2 cellular contexts compared by ENCODE assay signal in the genomic region with DNA sequence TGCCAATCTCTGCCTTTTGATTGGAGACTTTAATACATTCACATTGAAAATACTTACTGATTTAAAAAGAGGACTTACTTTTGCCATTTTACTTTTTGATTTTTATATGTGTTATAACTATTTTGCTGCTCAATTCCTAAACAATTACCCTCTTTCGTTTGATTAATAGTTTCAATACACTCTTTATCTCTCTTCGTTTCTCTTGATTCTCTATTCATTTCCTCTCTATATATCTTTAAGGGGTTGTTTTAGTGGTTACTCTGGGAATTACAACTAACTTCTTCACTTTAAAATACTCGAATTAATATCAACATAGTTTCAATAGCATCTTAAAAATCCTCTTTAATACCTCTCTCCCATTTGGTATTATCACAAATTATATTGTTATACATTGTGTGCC.
TF ChIP-seq lines count a peak whose summit lies in the region.

No MANE protein-coding gene starts in this region.

TF ChIP-seq in SK-N-SH, 30 proteins besides CTCF, POLR2A, EP300 and RAD21 (continued from another document):
- TF ChIP-seq, protein P1, sequence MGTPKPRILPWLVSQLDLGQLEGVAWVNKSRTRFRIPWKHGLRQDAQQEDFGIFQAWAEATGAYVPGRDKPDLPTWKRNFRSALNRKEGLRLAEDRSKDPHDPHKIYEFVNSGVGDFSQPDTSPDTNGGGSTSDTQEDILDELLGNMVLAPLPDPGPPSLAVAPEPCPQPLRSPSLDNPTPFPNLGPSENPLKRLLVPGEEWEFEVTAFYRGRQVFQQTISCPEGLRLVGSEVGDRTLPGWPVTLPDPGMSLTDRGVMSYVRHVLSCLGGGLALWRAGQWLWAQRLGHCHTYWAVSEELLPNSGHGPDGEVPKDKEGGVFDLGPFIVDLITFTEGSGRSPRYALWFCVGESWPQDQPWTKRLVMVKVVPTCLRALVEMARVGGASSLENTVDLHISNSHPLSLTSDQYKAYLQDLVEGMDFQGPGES (IDR thresholded peaks at IDR 0.05; ENCODE audit: low read depth, low read length), result no peak
- TF ChIP-seq SIN3A (IDR thresholded peaks at IDR 0.05; ENCODE audit: borderline replicate concordance, low read depth, low read length) (no peak), TEAD4 (IDR thresholded peaks at IDR 0.05; ENCODE audit: borderline replicate concordance, insufficient read depth) (no peak), MAX (IDR thresholded peaks at IDR 0.05; ENCODE audit: low read depth) (no peak), PBX3 (IDR thresholded peaks at IDR 0.05) (no peak), CHD2 (IDR thresholded peaks at IDR 0.05; ENCODE audit: low read length, partially characterized antibody) (no peak)
- TF ChIP-seq, protein P2, sequence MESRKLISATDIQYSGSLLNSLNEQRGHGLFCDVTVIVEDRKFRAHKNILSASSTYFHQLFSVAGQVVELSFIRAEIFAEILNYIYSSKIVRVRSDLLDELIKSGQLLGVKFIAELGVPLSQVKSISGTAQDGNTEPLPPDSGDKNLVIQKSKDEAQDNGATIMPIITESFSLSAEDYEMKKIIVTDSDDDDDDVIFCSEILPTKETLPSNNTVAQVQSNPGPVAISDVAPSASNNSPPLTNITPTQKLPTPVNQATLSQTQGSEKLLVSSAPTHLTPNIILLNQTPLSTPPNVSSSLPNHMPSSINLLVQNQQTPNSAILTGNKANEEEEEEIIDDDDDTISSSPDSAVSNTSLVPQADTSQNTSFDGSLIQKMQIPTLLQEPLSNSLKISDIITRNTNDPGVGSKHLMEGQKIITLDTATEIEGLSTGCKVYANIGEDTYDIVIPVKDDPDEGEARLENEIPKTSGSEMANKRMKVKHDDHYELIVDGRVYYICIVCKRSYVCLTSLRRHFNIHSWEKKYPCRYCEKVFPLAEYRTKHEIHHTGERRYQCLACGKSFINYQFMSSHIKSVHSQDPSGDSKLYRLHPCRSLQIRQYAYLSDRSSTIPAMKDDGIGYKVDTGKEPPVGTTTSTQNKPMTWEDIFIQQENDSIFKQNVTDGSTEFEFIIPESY (IDR thresholded peaks at IDR 0.05; ENCODE audit: borderline replicate concordance, low read depth), result no peak
- TF ChIP-seq, protein P3, sequence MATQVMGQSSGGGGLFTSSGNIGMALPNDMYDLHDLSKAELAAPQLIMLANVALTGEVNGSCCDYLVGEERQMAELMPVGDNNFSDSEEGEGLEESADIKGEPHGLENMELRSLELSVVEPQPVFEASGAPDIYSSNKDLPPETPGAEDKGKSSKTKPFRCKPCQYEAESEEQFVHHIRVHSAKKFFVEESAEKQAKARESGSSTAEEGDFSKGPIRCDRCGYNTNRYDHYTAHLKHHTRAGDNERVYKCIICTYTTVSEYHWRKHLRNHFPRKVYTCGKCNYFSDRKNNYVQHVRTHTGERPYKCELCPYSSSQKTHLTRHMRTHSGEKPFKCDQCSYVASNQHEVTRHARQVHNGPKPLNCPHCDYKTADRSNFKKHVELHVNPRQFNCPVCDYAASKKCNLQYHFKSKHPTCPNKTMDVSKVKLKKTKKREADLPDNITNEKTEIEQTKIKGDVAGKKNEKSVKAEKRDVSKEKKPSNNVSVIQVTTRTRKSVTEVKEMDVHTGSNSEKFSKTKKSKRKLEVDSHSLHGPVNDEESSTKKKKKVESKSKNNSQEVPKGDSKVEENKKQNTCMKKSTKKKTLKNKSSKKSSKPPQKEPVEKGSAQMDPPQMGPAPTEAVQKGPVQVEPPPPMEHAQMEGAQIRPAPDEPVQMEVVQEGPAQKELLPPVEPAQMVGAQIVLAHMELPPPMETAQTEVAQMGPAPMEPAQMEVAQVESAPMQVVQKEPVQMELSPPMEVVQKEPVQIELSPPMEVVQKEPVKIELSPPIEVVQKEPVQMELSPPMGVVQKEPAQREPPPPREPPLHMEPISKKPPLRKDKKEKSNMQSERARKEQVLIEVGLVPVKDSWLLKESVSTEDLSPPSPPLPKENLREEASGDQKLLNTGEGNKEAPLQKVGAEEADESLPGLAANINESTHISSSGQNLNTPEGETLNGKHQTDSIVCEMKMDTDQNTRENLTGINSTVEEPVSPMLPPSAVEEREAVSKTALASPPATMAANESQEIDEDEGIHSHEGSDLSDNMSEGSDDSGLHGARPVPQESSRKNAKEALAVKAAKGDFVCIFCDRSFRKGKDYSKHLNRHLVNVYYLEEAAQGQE (IDR thresholded peaks at IDR 0.05; ENCODE audit: low read depth, low read length), result no peak

TF ChIP-seq in SK-N-SH treated with all-trans-retinoic acid at 6 μM for 48 hours, 23 proteins besides CTCF, POLR2A, EP300 and RAD21 (continued from another document):
- TF ChIP-seq PATZ1 (CRISPR knock-in tag; IDR thresholded peaks at IDR 0.05; ENCODE audit: borderline replicate concordance), result no peak
- TF ChIP-seq OSR1 (CRISPR knock-in tag; IDR thresholded peaks at IDR 0.05), result no peak
- TF ChIP-seq, protein P4, sequence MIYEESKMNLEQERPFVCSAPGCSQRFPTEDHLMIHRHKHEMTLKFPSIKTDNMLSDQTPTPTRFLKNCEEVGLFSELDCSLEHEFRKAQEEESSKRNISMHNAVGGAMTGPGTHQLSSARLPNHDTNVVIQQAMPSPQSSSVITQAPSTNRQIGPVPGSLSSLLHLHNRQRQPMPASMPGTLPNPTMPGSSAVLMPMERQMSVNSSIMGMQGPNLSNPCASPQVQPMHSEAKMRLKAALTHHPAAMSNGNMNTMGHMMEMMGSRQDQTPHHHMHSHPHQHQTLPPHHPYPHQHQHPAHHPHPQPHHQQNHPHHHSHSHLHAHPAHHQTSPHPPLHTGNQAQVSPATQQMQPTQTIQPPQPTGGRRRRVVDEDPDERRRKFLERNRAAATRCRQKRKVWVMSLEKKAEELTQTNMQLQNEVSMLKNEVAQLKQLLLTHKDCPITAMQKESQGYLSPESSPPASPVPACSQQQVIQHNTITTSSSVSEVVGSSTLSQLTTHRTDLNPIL (CRISPR knock-in tag; IDR thresholded peaks at IDR 0.05; ENCODE audit: low read depth), result no peak
- no peak for TF ChIP-seq CSDC2 (CRISPR knock-in tag; IDR thresholded peaks at IDR 0.05)
- TF ChIP-seq GLIS3 (CRISPR knock-in tag; IDR thresholded peaks at IDR 0.05), result no peak
- TF ChIP-seq RARB (CRISPR knock-in tag; IDR thresholded peaks at IDR 0.05), result no peak
- TF ChIP-seq, protein P5, sequence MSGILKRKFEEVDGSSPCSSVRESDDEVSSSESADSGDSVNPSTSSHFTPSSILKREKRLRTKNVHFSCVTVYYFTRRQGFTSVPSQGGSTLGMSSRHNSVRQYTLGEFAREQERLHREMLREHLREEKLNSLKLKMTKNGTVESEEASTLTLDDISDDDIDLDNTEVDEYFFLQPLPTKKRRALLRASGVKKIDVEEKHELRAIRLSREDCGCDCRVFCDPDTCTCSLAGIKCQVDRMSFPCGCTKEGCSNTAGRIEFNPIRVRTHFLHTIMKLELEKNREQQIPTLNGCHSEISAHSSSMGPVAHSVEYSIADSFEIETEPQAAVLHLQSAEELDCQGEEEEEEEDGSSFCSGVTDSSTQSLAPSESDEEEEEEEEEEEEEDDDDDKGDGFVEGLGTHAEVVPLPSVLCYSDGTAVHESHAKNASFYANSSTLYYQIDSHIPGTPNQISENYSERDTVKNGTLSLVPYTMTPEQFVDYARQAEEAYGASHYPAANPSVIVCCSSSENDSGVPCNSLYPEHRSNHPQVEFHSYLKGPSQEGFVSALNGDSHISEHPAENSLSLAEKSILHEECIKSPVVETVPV (CRISPR knock-in tag; IDR thresholded peaks at IDR 0.05), result no peak
- TF ChIP-seq ARNTL (CRISPR knock-in tag; IDR thresholded peaks at IDR 0.05; ENCODE audit: borderline replicate concordance, low read depth), result no peak
